Comparison of ENCODE assay signal across 16 cellular contexts in the genomic region with DNA sequence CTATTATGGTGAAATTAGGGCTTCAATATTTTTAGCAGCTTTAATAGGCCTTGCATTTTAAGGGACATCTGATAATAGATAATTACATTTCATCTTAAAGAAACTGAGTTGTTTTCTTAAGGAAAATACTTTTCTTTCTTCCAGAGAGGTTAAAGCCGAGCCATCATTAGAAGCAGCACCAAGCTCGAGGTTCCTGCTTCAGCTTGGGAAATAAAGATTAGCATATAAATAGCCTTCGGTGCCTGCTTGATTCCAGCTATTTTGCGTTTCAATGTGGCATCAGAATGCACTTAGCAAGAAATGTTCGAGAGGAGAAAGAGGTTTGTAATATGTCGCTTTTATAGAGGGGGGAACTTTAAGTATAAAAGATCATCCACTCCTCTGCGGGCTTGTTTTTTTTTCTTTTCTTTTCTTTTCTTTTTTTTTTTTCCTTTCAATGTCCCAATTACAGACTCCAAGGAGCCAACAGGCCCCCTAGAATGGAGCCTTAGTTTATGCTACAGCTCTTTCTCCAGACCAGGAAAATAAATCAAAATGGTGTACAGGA.
DNase-seq lines count a peak whose midpoint lies in the region; ATAC-seq and TF ChIP-seq lines count a peak whose summit lies in the region.
"Had no signal": no experiment of that assay in that cellular context is flagged by ENCODE, and none has a peak within 500 bp of the region (broad histone marks: within the 10 kb centered on the region; RNA-seq: fewer than 3 reads in every experiment).

No MANE protein-coding gene starts in this region.

- in situ Hi-C loops in G401 (cut with HindIII; ENCODE audit: low sequenced_read_pairs) = no loop called here

- peak; percentile 3 for DNase-seq in G401 (ENCODE audit: low spot score)
- DNase-seq in pons (ENCODE audit: low spot score) = peak; percentile 9
- no peak for DNase-seq in foreskin fibroblast
- no peak for DNase-seq in T1000 (lab: John Stamatoyannopoulos, UW)
- DNase-seq in DMS79 (lab: John Stamatoyannopoulos, UW) = no peak
- DNase-seq: activated CD4-positive, alpha-beta T cell treated with anti-CD3 and anti-CD28 coated beads, Interleukin-2, amount 50 U/mL, for 1 hour; activated naive CD8-positive, alpha-beta T cell treated with anti-CD3 and anti-CD28 coated beads for 36 hours; activated T-cell treated with anti-CD3 and anti-CD28 coated beads, Interleukin-2, amount 50 U/mL, for 24 hours; NCI-H1417 treated with DMSO at 0.1 percent for 48 hours; upper lobe of right lung had no signal

- no peaks in the 10 kb centered on the region for H3K36me3 Mint-ChIP-seq in brain
- H3K36me3 Mint-ChIP-seq: activated naive CD8-positive, alpha-beta T cell treated with anti-CD3 and anti-CD28 coated beads for 36 hours had no signal

- TF ChIP-seq CTCF in brain (conservative IDR thresholded peaks at IDR 0.05) (no peak), foreskin fibroblast (IDR thresholded peaks at IDR 0.05; ENCODE audit: low read depth, low read length) (no peak)

- peak overlapping the region; percentile 62 to 87 (median 74) for H3K4me3 Mint-ChIP-seq in brain
- H3K4me3 Mint-ChIP-seq: activated naive CD8-positive, alpha-beta T cell treated with anti-CD3 and anti-CD28 coated beads for 36 hours; activated T-cell treated with anti-CD3 and anti-CD28 coated beads, Interleukin-2, amount 50 U/mL, for 24 hours had no signal

- H3K9me3 Mint-ChIP-seq in brain = peaks cover 0 to 4% (median 0%) of the 10 kb centered on the region in 5 experiments
- H3K9me3 Mint-ChIP-seq: activated naive CD8-positive, alpha-beta T cell treated with anti-CD3 and anti-CD28 coated beads for 36 hours; activated T-cell treated with anti-CD3 and anti-CD28 coated beads, Interleukin-2, amount 50 U/mL, for 24 hours had no signal

- H3K9me3 ChIP-seq in iPS-20b (ENCODE audit: insufficient read depth, low read depth, low read length) = no peaks in the 10 kb centered on the region
- H3K9me3 ChIP-seq: neutrophil, upper lobe of right lung had no signal

- peak overlapping the region; percentile 76 for H3K27ac ChIP-seq in iPS-20b (ENCODE audit: low read length)
- H3K27ac ChIP-seq: HL-60, neutrophil, upper lobe of right lung had no signal

- no peaks in the 10 kb centered on the region for H3K27me3 ChIP-seq in iPS-20b (ENCODE audit: insufficient read depth, low read length)

- H3K9ac ChIP-seq in iPS-20b (ENCODE audit: low read depth, low read length) = peak overlapping the region; percentile 66; the same call in 1 of the 2 replicates

- peaks cover 51% of the 10 kb centered on the region for H3K27me3 Mint-ChIP-seq in brain

- H3K36me3 ChIP-seq in iPS-20b (ENCODE audit: insufficient read depth, low read depth, low read length) = no peaks in the 10 kb centered on the region
- H3K36me3 ChIP-seq: neutrophil, upper lobe of right lung had no signal

- H3K4me1 Mint-ChIP-seq in brain = peaks cover 45% of the 10 kb centered on the region

- ATAC-seq in HG02588 (IDR thresholded peaks at IDR 0.05; ENCODE audit: unreplicated experiment) = no peak
- ATAC-seq: GM12878 had no signal

- H3K27ac Mint-ChIP-seq in brain = peak overlapping the region; percentile 95 to 99 (median 96)
- H3K27ac Mint-ChIP-seq: activated naive CD8-positive, alpha-beta T cell treated with anti-CD3 and anti-CD28 coated beads for 36 hours; activated T-cell treated with anti-CD3 and anti-CD28 coated beads, Interleukin-2, amount 50 U/mL, for 24 hours had no signal

- H3K4me3 ChIP-seq in iPS-20b (ENCODE audit: low read length) (peak overlapping the region; percentile 47), foreskin fibroblast (ENCODE audit: low read depth in 1 of 2, low read length in 2 of 2) (no peak overlapping the region)
- H3K4me3 ChIP-seq: GM12878, upper lobe of right lung had no signal

- peaks cover 25% of the 10 kb centered on the region for H3K4me1 ChIP-seq in iPS-20b (ENCODE audit: insufficient read depth, low read length)

Comparison
In these comparisons a context has a peak if more than half of its experiments do, and no peak if none do; other contexts are left out.
1. DNase-seq: peak in G401 (single experiment) and pons (single experiment); none in foreskin fibroblast (0 of 2), T1000 (single experiment) and DMS79 (single experiment).